14 cellular contexts compared by ENCODE assay signal in the genomic region with DNA sequence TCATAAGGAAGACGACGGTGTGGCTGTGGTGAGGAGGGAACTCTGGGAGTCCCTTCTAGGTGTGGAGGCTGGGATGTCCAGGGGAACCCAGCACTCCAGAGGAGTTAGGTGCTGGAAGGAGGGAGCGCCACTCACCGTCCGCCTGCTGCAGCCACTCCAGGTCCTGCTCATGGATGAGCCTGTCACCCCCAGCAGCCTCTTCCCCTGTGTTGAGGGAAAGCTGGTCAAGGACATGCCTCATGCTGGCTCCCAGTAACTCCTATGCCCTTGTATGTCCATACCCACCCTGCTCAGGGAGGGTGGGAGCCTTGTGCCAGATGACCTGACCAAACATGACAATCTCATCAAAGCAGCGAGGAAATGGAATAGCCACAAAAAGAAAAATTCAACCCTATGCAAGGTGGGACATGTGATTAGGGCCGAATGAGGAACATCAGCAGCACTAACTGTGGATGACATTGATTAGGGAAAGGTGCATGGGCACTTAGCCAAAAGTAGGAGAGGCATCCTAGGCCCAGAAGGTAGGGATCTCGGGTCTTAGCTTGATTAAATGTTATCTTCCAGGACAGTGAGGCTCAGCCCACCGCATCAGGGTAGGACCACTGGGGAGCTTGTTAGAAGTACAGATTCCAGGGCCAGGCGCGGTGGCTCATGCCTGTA. TPM values are rescaled to one million over a fixed set of nuclear protein-coding genes. Genes with fewer than 3 reads are reported as not detected.
A peak's percentile ranks its signal among the peaks of the same experiment; 100 is the strongest.
DNase-seq lines count a peak whose midpoint lies in the region; ATAC-seq and TF ChIP-seq lines count a peak whose summit lies in the region.
"Had no signal": no experiment of that assay in that cellular context is flagged by ENCODE, and none has a peak within 500 bp of the region (broad histone marks: within the 10 kb centered on the region; RNA-seq: fewer than 3 reads in every experiment).

No MANE protein-coding gene starts in this region.

- H3K4me1 Mint-ChIP-seq in CD4-positive, alpha-beta T cell (ENCODE audit: low read depth): peaks cover 62% of the 10 kb centered on the region
- H3K4me1 Mint-ChIP-seq in Calu3 (ENCODE audit: low read depth, unreplicated experiment): peaks cover 27% of the 10 kb centered on the region
- peaks cover 64% of the 10 kb centered on the region for H3K4me1 Mint-ChIP-seq in activated B cell treated with CpG ODN at 0.5 μM for 24 hours

- no peaks in the 10 kb centered on the region for H3K9me3 ChIP-seq in CD4-positive, alpha-beta T cell (ENCODE audit: control insufficient read depth, low read length)
- H3K9me3 ChIP-seq in tibial artery (no peaks in the 10 kb centered on the region), stomach (no peaks in the 10 kb centered on the region)
- H3K9me3 ChIP-seq: transverse colon had no signal

- no peak for TF ChIP-seq POLR2A in stomach (IDR thresholded peaks at IDR 0.05)

- H3K4me3 ChIP-seq in tibial artery: no peak overlapping the region
- H3K4me3 ChIP-seq in stomach: no peak overlapping the region
- H3K4me3 ChIP-seq: transverse colon had no signal

- peaks cover 28% of the 10 kb centered on the region for H3K36me3 Mint-ChIP-seq in CD4-positive, alpha-beta T cell (ENCODE audit: low read depth)
- H3K36me3 Mint-ChIP-seq in Calu3 (ENCODE audit: insufficient read depth, unreplicated experiment) (peaks cover 47% of the 10 kb centered on the region), activated B cell treated with CpG ODN at 0.5 μM for 24 hours (ENCODE audit: low read depth) (peaks cover 25% of the 10 kb centered on the region)

- H3K9me3 Mint-ChIP-seq in CD4-positive, alpha-beta T cell: no peaks in the 10 kb centered on the region
- no peaks in the 10 kb centered on the region for H3K9me3 Mint-ChIP-seq in Calu3 (ENCODE audit: low read depth, unreplicated experiment)
- no peaks in the 10 kb centered on the region for H3K9me3 Mint-ChIP-seq in activated B cell treated with CpG ODN at 0.5 μM for 24 hours

- H3K27me3 ChIP-seq in CD4-positive, alpha-beta T cell (ENCODE audit: control insufficient read depth, insufficient read depth, low read length): no peaks in the 10 kb centered on the region
- H3K27me3 ChIP-seq in tibial artery (no peaks in the 10 kb centered on the region), stomach (no peaks in the 10 kb centered on the region)
- H3K27me3 ChIP-seq: brain microvascular endothelial cell, transverse colon had no signal

- CTCF ChIA-PET in CD4-positive, alpha-beta T cell (lab: Charles Lee): no interaction called here
- CTCF ChIA-PET in Calu3 (lab: Charles Lee) (interaction anchor here (0.6 kb wide), 1 partner anchor 30 kb away, joined by 5 read pairs; no protein-coding TSS in a partner anchor), activated B cell treated with CpG ODN at 0.5 μM for 24 hours (lab: Charles Lee) (no interaction called here)

- H3K36me3 ChIP-seq in tibial artery: peaks cover 4 to 43% (median 19%) of the 10 kb centered on the region in 3 donors
- peaks cover 0 to 51% (median 38%) of the 10 kb centered on the region in 4 donors for H3K36me3 ChIP-seq in stomach
- H3K36me3 ChIP-seq: transverse colon had no signal

- no TSS peak for BruUV-seq in Calu3 (replicated peaks; lab: Mats Ljungman, UMichigan)

- peak overlapping the region; percentile 71 for H3K4me3 Mint-ChIP-seq in CD4-positive, alpha-beta T cell
- H3K4me3 Mint-ChIP-seq in Calu3 (ENCODE audit: low read depth, unreplicated experiment) (no peak overlapping the region), activated B cell treated with CpG ODN at 0.5 μM for 24 hours (peak overlapping the region; percentile 19)

- peaks cover 0 to 18% (median 7%) of the 10 kb centered on the region in 4 donors for H3K4me1 ChIP-seq in tibial artery
- peaks cover 0 to 41% (median 9%) of the 10 kb centered on the region in 4 donors for H3K4me1 ChIP-seq in stomach

- no peaks in the 10 kb centered on the region for H3K27me3 Mint-ChIP-seq in CD4-positive, alpha-beta T cell
- H3K27me3 Mint-ChIP-seq in Calu3 (ENCODE audit: unreplicated experiment): peaks cover 6% of the 10 kb centered on the region
- no peaks in the 10 kb centered on the region for H3K27me3 Mint-ChIP-seq in activated B cell treated with CpG ODN at 0.5 μM for 24 hours

- POLR2A ChIA-PET in CD4-positive, alpha-beta T cell (lab: Charles Lee): interaction anchor here (1.5 kb wide), 1 partner anchor 41 kb away, joined by 4 read pairs; no protein-coding TSS in a partner anchor
- POLR2A ChIA-PET in activated B cell treated with CpG ODN at 0.5 μM for 24 hours (lab: Charles Lee): interaction anchor here (0.6 to 1.1 kb wide), 2 partner anchors 212 to 280 kb away, joined by 3 to 4 read pairs; no protein-coding TSS in a partner anchor

- peak overlapping the region; percentile 100 for H3K27ac Mint-ChIP-seq in CD4-positive, alpha-beta T cell
- peak overlapping the region; percentile 53 for H3K27ac Mint-ChIP-seq in Calu3 (ENCODE audit: unreplicated experiment)
- peak overlapping the region; percentile 99 for H3K27ac Mint-ChIP-seq in activated B cell treated with CpG ODN at 0.5 μM for 24 hours

- DNase-seq in CD4-positive, alpha-beta T cell: peak in 1 of 10 experiments; percentile 29
- DNase-seq in Calu3 (no peak), activated B cell treated with CpG ODN at 0.5 μM for 24 hours (no peak), islet precursor cell (peak; percentile 50), tibial artery (no peak), stomach (no peak)
- DNase-seq: brain microvascular endothelial cell; effector CD4-positive, alpha-beta T cell; NCI-H2081 treated with DMSO at 0.1 percent for 48 hours; NCI-H748 treated with DMSO at 0.1 percent for 48 hours; SHP77; transverse colon had no signal

- ATAC-seq in CD4-positive, alpha-beta T cell (ENCODE audit: poor library complexity): no peak
- ATAC-seq in activated B cell treated with CpG ODN at 0.5 μM for 24 hours (ENCODE audit: low read depth) (no peak), GM21737 (IDR thresholded peaks at IDR 0.05; ENCODE audit: unreplicated experiment) (no peak)

- TF ChIP-seq EP300 in stomach (IDR thresholded peaks at IDR 0.05): no peak

- H3K27ac ChIP-seq in CD4-positive, alpha-beta T cell (ENCODE audit: low read depth, low read length): peak overlapping the region; percentile 98
- no peak overlapping the region for H3K27ac ChIP-seq in tibial artery
- no peak overlapping the region for H3K27ac ChIP-seq in stomach
- H3K27ac ChIP-seq: brain microvascular endothelial cell, transverse colon had no signal

- no peak for TF ChIP-seq CTCF in CD4-positive, alpha-beta T cell (IDR thresholded peaks at IDR 0.05)
- TF ChIP-seq CTCF in Calu3 (IDR thresholded peaks at IDR 0.05; ENCODE audit: unreplicated experiment): no peak
- TF ChIP-seq CTCF in activated B cell treated with CpG ODN at 0.5 μM for 24 hours (IDR thresholded peaks at IDR 0.05): no peak
- TF ChIP-seq CTCF in tibial artery (IDR thresholded peaks at IDR 0.05): no peak
- no peak for TF ChIP-seq CTCF in stomach (IDR thresholded peaks at IDR 0.05)

- intact Hi-C loops in CD4-positive, alpha-beta T cell (cut with DNase I, micrococcal nuclease): no loop called here
- intact Hi-C loops in Calu3 (cut with micrococcal nuclease; ENCODE audit: unreplicated experiment) (no loop called here), activated B cell treated with CpG ODN at 0.5 μM for 24 hours (cut with micrococcal nuclease) (loop anchor here (10.0 kb wide), 1 partner anchor 172 kb away; a partner anchor contains a TSS), tibial artery (cut with DNase I; ENCODE audit: low total_unique reads) (no loop called here), stomach (cut with DNase I; ENCODE audit: low total_unique reads) (no loop called here)

- 87 to 92% (median 90%) methylated on average over 10 to 11 of the region's 11 CpGs for WGBS in stomach, 5 donors

RNA-seq across cellular contexts. Expression of a gene that starts 3.0 kb away (rescaled TPM):
- 10 to 100 TPM; 27.3 to 30.6 TPM for total RNA-seq in CD4-positive, alpha-beta T cell
- total RNA-seq in Calu3 (2022): 82.6 and 86.8 TPM in 2 replicates
- total RNA-seq in activated B cell treated with CpG ODN at 0.5 μM for 24 hours: 56.7 and 57.5 TPM in 2 replicates
- total RNA-seq in stomach: 100 to 1,000 TPM in 1 of 5 donors, 10 to 100 TPM in 3, not detected in 1; 42.9 to 136 (median 66.5) TPM
- polyA plus RNA-seq in stomach: 100 to 1,000 TPM; 109 to 158 (median 113) TPM

RNA-seq across cellular contexts. Expression of a gene that starts 17.0 kb away (rescaled TPM):
- not detected for total RNA-seq in CD4-positive, alpha-beta T cell
- total RNA-seq in Calu3 (2022) (0.17 and 0.29 TPM in 2 replicates), activated B cell treated with CpG ODN at 0.5 μM for 24 hours (0.02 and 0.13 TPM in 2 replicates), stomach (under 1 TPM in 2 of 5 donors, not detected in 3; 0.14 to 0.37 TPM)
- polyA plus RNA-seq in stomach: under 1 TPM; 0.05 to 0.15 (median 0.12) TPM
- total RNA-seq: myocyte had no signal

RNA-seq across cellular contexts. Expression of a gene that starts 44.3 kb away (rescaled TPM):
- total RNA-seq in CD4-positive, alpha-beta T cell: 10 to 100 TPM; 75.5 to 79.2 TPM
- total RNA-seq in Calu3 (2022) (73.1 and 82.8 TPM in 2 replicates), activated B cell treated with CpG ODN at 0.5 μM for 24 hours (69.2 and 70.8 TPM in 2 replicates), stomach (100 to 1,000 TPM in 1 of 5 donors, 10 to 100 TPM in 4; 22.8 to 120 (median 53.9) TPM)
- polyA plus RNA-seq in stomach: 10 to 100 TPM; 35.7 to 49.7 (median 40.3) TPM

RNA-seq across cellular contexts. Expression of a gene that starts 55.3 kb away (rescaled TPM):
- 10 to 100 TPM; 22.8 to 23.7 TPM for total RNA-seq in CD4-positive, alpha-beta T cell
- total RNA-seq in Calu3 (2022) (43.4 and 48.0 TPM in 2 replicates), activated B cell treated with CpG ODN at 0.5 μM for 24 hours (35.9 and 37.8 TPM in 2 replicates), stomach (10 to 100 TPM; 10.5 to 40.6 (median 25.5) TPM)
- polyA plus RNA-seq in stomach: 10 to 100 TPM; 21.7 to 25.6 (median 22.5) TPM
